Comparison of ENCODE assay signal across 9 cellular contexts in genomic region chr10:63977329-63977923, GRCh38.
DNase-seq lines count a peak whose midpoint lies in the region; ATAC-seq and TF ChIP-seq lines count a peak whose summit lies in the region.
"Had no signal": no experiment of that assay in that cellular context is flagged by ENCODE, and none has a peak within 500 bp of the region (broad histone marks: within the 10 kb centered on the region; RNA-seq: fewer than 3 reads in every experiment).

No MANE protein-coding gene starts in this region.

- ATAC-seq in GM18505 (IDR thresholded peaks at IDR 0.05; ENCODE audit: unreplicated experiment) (peak; percentile 53), HG02852 (IDR thresholded peaks at IDR 0.05; ENCODE audit: unreplicated experiment) (peak; percentile 59), lower lobe of right lung (peak; percentile 62 to 81)

- no peak overlapping the region for H3K27ac ChIP-seq in lower lobe of right lung
- no peak overlapping the region for H3K27ac ChIP-seq in ovary
- H3K27ac ChIP-seq: SK-N-MC had no signal

- TF ChIP-seq POLR2A in GM18505 (IDR thresholded peaks at IDR 0.05; ENCODE audit: borderline replicate concordance, extremely low read depth, insufficient read depth, insufficient read length) (no peak), ovary (IDR thresholded peaks at IDR 0.05) (no peak)

- H3K9me3 Mint-ChIP-seq in CD14-positive monocyte (peaks cover 0 to 9% (median 2%) of the 10 kb centered on the region in 7 donors), chondrocyte (ENCODE audit: low read depth) (peaks cover 8% of the 10 kb centered on the region)

- DNase-seq in CD14-positive monocyte (ENCODE audit: low spot score) (no peak), NCI-H774 (lab: John Stamatoyannopoulos, UW) (peak; percentile 46), chondrocyte (ENCODE audit: low spot score) (no peak), lower lobe of right lung (no peak), ovary (no peak), NCI-H2107 treated with DMSO at 0.1 percent for 48 hours (lab: John Stamatoyannopoulos, UW; ENCODE audit: unreplicated experiment) (no peak)

- H3K4me1 Mint-ChIP-seq in CD14-positive monocyte (peaks cover 6% of the 10 kb centered on the region), chondrocyte (ENCODE audit: low read depth) (no peaks in the 10 kb centered on the region)

- intact Hi-C loops in CD14-positive monocyte (cut with micrococcal nuclease), result no loop called here
- intact Hi-C loops in lower lobe of right lung (cut with DNase I), result no loop called here
- intact Hi-C loops in ovary (cut with DNase I), result no loop called here

- H3K36me3 Mint-ChIP-seq in CD14-positive monocyte, result no peaks in the 10 kb centered on the region
- H3K36me3 Mint-ChIP-seq in chondrocyte (ENCODE audit: low read depth), result no peaks in the 10 kb centered on the region

- no peaks in the 10 kb centered on the region for H3K9me3 ChIP-seq in lower lobe of right lung
- no peaks in the 10 kb centered on the region for H3K9me3 ChIP-seq in ovary

- TF ChIP-seq CTCF in CD14-positive monocyte (IDR thresholded peaks at IDR 0.05) (peak; percentile 31), chondrocyte (IDR thresholded peaks at IDR 0.05) (peak; percentile 77), lower lobe of right lung (IDR thresholded peaks at IDR 0.05) (peak; percentile 61), ovary (IDR thresholded peaks at IDR 0.05) (no peak)

- no peaks in the 10 kb centered on the region for H3K36me3 ChIP-seq in lower lobe of right lung
- no peaks in the 10 kb centered on the region for H3K36me3 ChIP-seq in ovary

- no peak for TF ChIP-seq EP300 in ovary (IDR thresholded peaks at IDR 0.05)

- H3K27ac Mint-ChIP-seq in CD14-positive monocyte (no peak overlapping the region), chondrocyte (ENCODE audit: unreplicated experiment) (no peak overlapping the region)

- 2 to 18% (median 17%) methylated on average over 1 of the region's 1 CpG for WGBS in ovary, 3 donors

- peaks cover 2 to 6% (median 4%) of the 10 kb centered on the region in 3 donors for H3K27me3 Mint-ChIP-seq in CD14-positive monocyte (ENCODE audit: low read depth in 3 of 3)
- peaks cover 3% of the 10 kb centered on the region for H3K27me3 Mint-ChIP-seq in chondrocyte (ENCODE audit: low read depth)

- no peaks in the 10 kb centered on the region for H3K4me1 ChIP-seq in lower lobe of right lung
- H3K4me1 ChIP-seq in ovary (ENCODE audit: insufficient read depth), result no peaks in the 10 kb centered on the region

- H3K27me3 ChIP-seq in lower lobe of right lung (ENCODE audit: low read depth) (no peaks in the 10 kb centered on the region), ovary (no peaks in the 10 kb centered on the region)

- H3K4me3 Mint-ChIP-seq in CD14-positive monocyte (no peak overlapping the region), chondrocyte (ENCODE audit: unreplicated experiment) (no peak overlapping the region)

- H3K4me3 ChIP-seq in lower lobe of right lung (no peak overlapping the region), ovary (no peak overlapping the region)
- H3K4me3 ChIP-seq: SK-N-MC had no signal

Comparison
In these comparisons a context has a peak if more than half of its experiments do, and no peak if none do; other contexts are left out.
1. CTCF ChIP-seq: peak in CD14-positive monocyte (single experiment), chondrocyte (single experiment) and lower lobe of right lung (single experiment); none in ovary (0 of 3).
2. Peak in every context shown above with its lines, with median percentiles within 50 percentile points of each other: ATAC-seq.